ENCODE assay signal across 33 cellular contexts in the genomic region with DNA sequence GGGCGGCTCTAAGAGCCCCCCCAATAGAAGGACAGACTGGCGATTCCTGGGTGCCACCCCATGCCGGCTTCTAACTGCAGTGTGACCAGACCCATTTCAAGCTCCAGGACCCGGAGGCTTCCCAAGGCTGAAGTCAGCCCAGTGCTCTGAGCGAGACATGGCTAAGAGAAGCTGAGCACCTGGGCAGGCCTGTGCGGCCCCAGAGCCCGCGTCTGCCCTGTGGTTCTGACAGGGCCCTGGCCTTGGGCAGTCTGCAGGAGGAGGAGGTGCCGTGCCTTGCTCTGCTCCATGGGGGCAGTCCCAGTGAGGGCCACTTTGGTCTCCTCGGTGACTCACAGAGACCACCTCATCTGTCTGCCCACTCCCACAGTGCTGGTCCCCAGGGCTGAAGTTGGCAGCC.
DNase-seq lines count a peak whose midpoint lies in the region; FAIRE-seq and TF ChIP-seq lines count a peak whose summit lies in the region.
"Had no signal": no experiment of that assay in that cellular context is flagged by ENCODE, and none has a peak within 500 bp of the region (broad histone marks: within the 10 kb centered on the region; RNA-seq: fewer than 3 reads in every experiment).

No MANE protein-coding gene starts in this region.

- no peak overlapping the region for H3K23ac ChIP-seq in neuronal stem cell (ENCODE audit: low read depth, low read length, poor library complexity)

- no peak overlapping the region for H3K9ac ChIP-seq in neuronal stem cell (ENCODE audit: low read depth, low read length, poor library complexity)
- no peak overlapping the region for H3K9ac ChIP-seq in kidney (ENCODE audit: low read length in 2 of 2)
- H3K9ac ChIP-seq: BLaER1; BLaER1 treated with 17β-estradiol and CSF1 and Interleukin-3, amounts not matched to agents 10 nM and 100 nM had no signal

- H2AFZ ChIP-seq in neuronal stem cell (ENCODE audit: low read length): no peak overlapping the region

- intact Hi-C loops in kidney (cut with DNase I): no loop called here

- TF ChIP-seq CTCF in tibial nerve (IDR thresholded peaks at IDR 0.05): no peak
- TF ChIP-seq CTCF in kidney (IDR thresholded peaks at IDR 0.05; ENCODE audit: borderline replicate concordance, extremely low read depth, insufficient read depth): no peak

- FAIRE-seq in kidney (lab: Jason Lieb, UNC): no peak
- FAIRE-seq: A204.1, A549, D721Med had no signal

- peak overlapping the region; percentile 51 for H2AK5ac ChIP-seq in neuronal stem cell (ENCODE audit: low read depth, low read length)

- no peak overlapping the region for H3K4ac ChIP-seq in neuronal stem cell (ENCODE audit: low read length)

- H3K27me3 ChIP-seq in neuronal stem cell (ENCODE audit: control insufficient read depth in 3 of 3, insufficient read depth in 3 of 3, low read depth in 1 of 3, low read length in 3 of 3): no peaks in the 10 kb centered on the region
- no peaks in the 10 kb centered on the region for H3K27me3 ChIP-seq in tibial nerve
- H3K27me3 ChIP-seq: BE2C; BLaER1; BLaER1 treated with 17β-estradiol and CSF1 and Interleukin-3, amounts not matched to agents 10 nM and 100 nM had no signal

- no peak overlapping the region for H3K4me2 ChIP-seq in neuronal stem cell (ENCODE audit: insufficient read depth, low read length, poor library complexity, severe bottlenecking)
- H3K4me2 ChIP-seq: A549; BLaER1; BLaER1 treated with 17β-estradiol and CSF1 and Interleukin-3, amounts not matched to agents 10 nM and 100 nM had no signal

- peak overlapping the region; percentile 31 for H2BK15ac ChIP-seq in neuronal stem cell (ENCODE audit: low read length)

- no peaks in the 10 kb centered on the region for H3K36me3 Mint-ChIP-seq in T-helper 2 cell treated with Interferon-gamma antibody and Interleukin-4, amounts not matched to agents 5 μg/mL and 100 μg/mL, for 36 hours (ENCODE audit: low read depth)
- H3K36me3 Mint-ChIP-seq: CD14-positive monocyte; CD4-positive, alpha-beta memory T cell; CD4-positive, CD25-positive, alpha-beta regulatory T cell; CD8-positive, alpha-beta memory T cell; CD8-positive, alpha-beta T cell had no signal

- H3K27ac Mint-ChIP-seq in T-helper 2 cell treated with Interferon-gamma antibody and Interleukin-4, amounts not matched to agents 5 μg/mL and 100 μg/mL, for 36 hours: no peak overlapping the region
- H3K27ac Mint-ChIP-seq: B cell; CD4-positive, alpha-beta memory T cell; CD4-positive, alpha-beta T cell; CD4-positive, CD25-positive, alpha-beta regulatory T cell; CD8-positive, alpha-beta memory T cell; CD8-positive, alpha-beta T cell had no signal

- H3K27me3 Mint-ChIP-seq in T-helper 2 cell treated with Interferon-gamma antibody and Interleukin-4, amounts not matched to agents 5 μg/mL and 100 μg/mL, for 36 hours (ENCODE audit: low read depth): no peaks in the 10 kb centered on the region
- H3K27me3 Mint-ChIP-seq: B cell; CD4-positive, alpha-beta T cell; CD4-positive, CD25-positive, alpha-beta regulatory T cell had no signal

- H3K18ac ChIP-seq in neuronal stem cell (ENCODE audit: low read length): no peak overlapping the region

- H3K14ac ChIP-seq in neuronal stem cell (ENCODE audit: low read length): no peak overlapping the region

- H3K36me3 ChIP-seq in neuronal stem cell (replicated peaks in 1 of 2; ENCODE audit: control insufficient read depth in 2 of 2, insufficient read depth in 2 of 2, low read length in 2 of 2) (no peaks in the 10 kb centered on the region), tibial nerve (no peaks in the 10 kb centered on the region), kidney (ENCODE audit: control insufficient read depth in 1 of 2, insufficient read depth in 2 of 2, low read length in 2 of 2) (no peaks in the 10 kb centered on the region)
- H3K36me3 ChIP-seq: BE2C; BLaER1; BLaER1 treated with 17β-estradiol and CSF1 and Interleukin-3, amounts not matched to agents 10 nM and 100 nM had no signal

- H3K4me3 Mint-ChIP-seq in T-helper 2 cell treated with Interferon-gamma antibody and Interleukin-4, amounts not matched to agents 5 μg/mL and 100 μg/mL, for 36 hours: no peak overlapping the region
- H3K4me3 Mint-ChIP-seq: B cell; CD14-positive monocyte; CD4-positive, alpha-beta memory T cell; CD4-positive, alpha-beta T cell; CD4-positive, CD25-positive, alpha-beta regulatory T cell; CD8-positive, alpha-beta memory T cell; CD8-positive, alpha-beta T cell had no signal

- H3K27ac ChIP-seq in neuronal stem cell (replicated peaks; ENCODE audit: low read length) (no peak overlapping the region), tibial nerve (peak overlapping the region in 3 of 4 donors; percentile 32 to 81 (median 54)), kidney (ENCODE audit: low read depth in 2 of 2, low read length in 2 of 2) (no peak overlapping the region)
- H3K27ac ChIP-seq: 22Rv1; A549; BLaER1; BLaER1 treated with 17β-estradiol and CSF1 and Interleukin-3, amounts not matched to agents 10 nM and 100 nM; C4-2B had no signal

- H3K9me3 ChIP-seq in neuronal stem cell (replicated peaks in 1 of 2; ENCODE audit: control insufficient read depth in 2 of 2, insufficient read depth in 1 of 2, low read depth in 1 of 2, low read length in 2 of 2) (no peaks in the 10 kb centered on the region), tibial nerve (no peaks in the 10 kb centered on the region), kidney (ENCODE audit: control insufficient read depth in 1 of 2, low read length in 2 of 2) (no peaks in the 10 kb centered on the region)
- H3K9me3 ChIP-seq: A549; BE2C; BLaER1; BLaER1 treated with 17β-estradiol and CSF1 and Interleukin-3, amounts not matched to agents 10 nM and 100 nM; Caco-2 had no signal

- H3K79me1 ChIP-seq in neuronal stem cell (ENCODE audit: low read depth, low read length): no peaks in the 10 kb centered on the region

- no peaks in the 10 kb centered on the region for H3K9me3 Mint-ChIP-seq in T-helper 2 cell treated with Interferon-gamma antibody and Interleukin-4, amounts not matched to agents 5 μg/mL and 100 μg/mL, for 36 hours
- H3K9me3 Mint-ChIP-seq: CD4-positive, alpha-beta T cell; CD8-positive, alpha-beta memory T cell; CD8-positive, alpha-beta T cell had no signal

- H3K4me1 ChIP-seq in neuronal stem cell (ENCODE audit: control insufficient read depth in 2 of 2, insufficient read depth in 1 of 2, low read depth in 1 of 2, low read length in 2 of 2) (peaks cover 0 to 17% of the 10 kb centered on the region in 2 donors), tibial nerve (peaks cover 0 to 40% (median 5%) of the 10 kb centered on the region in 4 donors), kidney (ENCODE audit: control insufficient read depth in 1 of 2, insufficient read depth in 1 of 2, low read depth in 1 of 2, low read length in 2 of 2) (no peaks in the 10 kb centered on the region)
- H3K4me1 ChIP-seq: A549; BE2C; BLaER1; BLaER1 treated with 17β-estradiol and CSF1 and Interleukin-3, amounts not matched to agents 10 nM and 100 nM; Caco-2 had no signal

- peak overlapping the region; percentile 66 for H2BK5ac ChIP-seq in neuronal stem cell (ENCODE audit: low read length)

- no peak overlapping the region for H2BK120ac ChIP-seq in neuronal stem cell (ENCODE audit: low read depth, low read length)

- H3K4me3 ChIP-seq in neuronal stem cell (ENCODE audit: low read length in 2 of 2) (no peak overlapping the region), tibial nerve (no peak overlapping the region), kidney (ENCODE audit: low read length in 2 of 2) (no peak overlapping the region)
- H3K4me3 ChIP-seq: A549; BLaER1; BLaER1 treated with 17β-estradiol and CSF1 and Interleukin-3, amounts not matched to agents 10 nM and 100 nM had no signal

- H2BK12ac ChIP-seq in neuronal stem cell (ENCODE audit: low read length): no peak overlapping the region

- WGBS in neuronal stem cell (ENCODE audit: extremely low coverage in 2 of 2, insufficient read length in 2 of 2, insufficient replicate concordance in 1 of 2), 2 donors: no CpG with 5 or more reads among the region's 10 CpGs
- 79 to 91% methylated on average over 7 to 10 of the region's 10 CpGs for WGBS in tibial nerve, 2 donors

- H3K4me1 Mint-ChIP-seq in T-helper 2 cell treated with Interferon-gamma antibody and Interleukin-4, amounts not matched to agents 5 μg/mL and 100 μg/mL, for 36 hours (ENCODE audit: low read depth): no peaks in the 10 kb centered on the region
- H3K4me1 Mint-ChIP-seq: B cell; CD14-positive monocyte; CD4-positive, alpha-beta memory T cell; CD4-positive, CD25-positive, alpha-beta regulatory T cell; CD8-positive, alpha-beta memory T cell had no signal

- TF ChIP-seq POLR2A in tibial nerve (IDR thresholded peaks at IDR 0.05): no peak

- H4K8ac ChIP-seq in neuronal stem cell (ENCODE audit: low read depth, low read length): no peak overlapping the region

- H4K91ac ChIP-seq in neuronal stem cell (ENCODE audit: low read depth, low read length, poor library complexity): no peak overlapping the region

- no peak for TF ChIP-seq EP300 in tibial nerve (IDR thresholded peaks at IDR 0.05)

- DNase-seq in neuronal stem cell (ENCODE audit: low spot score) (no peak), tibial nerve (ENCODE audit: low spot score in 2 of 2) (no peak), kidney (no peak)
- no peak for DNase-seq in T-helper 2 cell treated with Interferon-gamma antibody and Interleukin-4, amounts not matched to agents 5 μg/mL and 100 μg/mL, for 36 hours (ENCODE audit: low spot score)
- DNase-seq: 8988T; ACHN; AML-193; BE2C; C1 segment of cervical spinal cord; Caco-2; Calu3; CD4-positive, alpha-beta T cell; CD4-positive, CD25-positive, alpha-beta regulatory T cell; CD8-positive, alpha-beta memory T cell; CD8-positive, alpha-beta T cell; COR-L47; DMS 273 treated with DMSO at 0.1 percent for 48 hours; DMS153; DMS53; DMS79; DMS79 treated with DMSO at 0.1 percent for 48 hours; DND-41; EL had no signal

Comparison
In these comparisons a context has a peak if more than half of its experiments do, and no peak if none do; other contexts are left out.
1. H3K27ac ChIP-seq: peak in tibial nerve (3 of 4); none in neuronal stem cell (single experiment) and kidney (0 of 2).